Comparison of ENCODE assay signal across 1 cellular context in the genomic region with DNA sequence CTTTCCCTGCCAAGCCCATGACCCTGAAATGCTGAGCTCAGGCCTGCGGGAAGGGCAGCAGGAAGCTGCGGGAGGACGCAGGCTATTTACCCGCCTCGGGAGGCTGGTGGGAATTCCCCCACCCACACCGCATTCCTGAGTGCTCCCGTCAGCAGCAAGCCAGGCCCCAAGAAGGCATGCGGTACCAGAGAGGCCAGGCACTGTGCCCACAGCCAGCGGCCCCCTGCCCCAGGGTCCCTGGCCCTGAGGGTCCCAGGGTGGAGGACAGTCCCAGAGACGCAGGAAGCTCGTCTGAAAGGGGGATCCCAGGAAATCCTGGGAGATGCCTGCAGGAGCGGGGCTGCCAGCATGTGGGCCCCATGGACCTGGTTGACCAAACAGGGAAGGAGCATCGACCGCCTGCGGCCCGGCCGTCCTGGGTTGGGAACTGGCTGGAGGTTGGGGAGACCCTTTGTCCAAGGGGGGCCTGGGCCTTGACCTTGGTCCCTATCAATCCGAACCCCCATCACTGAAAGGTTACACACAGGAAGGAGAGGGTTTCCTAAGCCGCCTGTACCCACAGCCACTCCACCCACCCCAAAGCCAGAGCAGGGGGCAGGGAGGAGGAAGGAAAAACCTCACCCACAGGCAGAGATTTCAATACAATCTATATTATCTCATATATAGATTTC.
A peak's percentile ranks its signal among the peaks of the same experiment; 100 is the strongest.
TF ChIP-seq lines count a peak whose summit lies in the region.

No MANE protein-coding gene starts in this region.

TF ChIP-seq in HepG2, 621 proteins besides CTCF, POLR2A, EP300 and RAD21 (continued from another document and continues in another):
- TF ChIP-seq, protein P1, sequence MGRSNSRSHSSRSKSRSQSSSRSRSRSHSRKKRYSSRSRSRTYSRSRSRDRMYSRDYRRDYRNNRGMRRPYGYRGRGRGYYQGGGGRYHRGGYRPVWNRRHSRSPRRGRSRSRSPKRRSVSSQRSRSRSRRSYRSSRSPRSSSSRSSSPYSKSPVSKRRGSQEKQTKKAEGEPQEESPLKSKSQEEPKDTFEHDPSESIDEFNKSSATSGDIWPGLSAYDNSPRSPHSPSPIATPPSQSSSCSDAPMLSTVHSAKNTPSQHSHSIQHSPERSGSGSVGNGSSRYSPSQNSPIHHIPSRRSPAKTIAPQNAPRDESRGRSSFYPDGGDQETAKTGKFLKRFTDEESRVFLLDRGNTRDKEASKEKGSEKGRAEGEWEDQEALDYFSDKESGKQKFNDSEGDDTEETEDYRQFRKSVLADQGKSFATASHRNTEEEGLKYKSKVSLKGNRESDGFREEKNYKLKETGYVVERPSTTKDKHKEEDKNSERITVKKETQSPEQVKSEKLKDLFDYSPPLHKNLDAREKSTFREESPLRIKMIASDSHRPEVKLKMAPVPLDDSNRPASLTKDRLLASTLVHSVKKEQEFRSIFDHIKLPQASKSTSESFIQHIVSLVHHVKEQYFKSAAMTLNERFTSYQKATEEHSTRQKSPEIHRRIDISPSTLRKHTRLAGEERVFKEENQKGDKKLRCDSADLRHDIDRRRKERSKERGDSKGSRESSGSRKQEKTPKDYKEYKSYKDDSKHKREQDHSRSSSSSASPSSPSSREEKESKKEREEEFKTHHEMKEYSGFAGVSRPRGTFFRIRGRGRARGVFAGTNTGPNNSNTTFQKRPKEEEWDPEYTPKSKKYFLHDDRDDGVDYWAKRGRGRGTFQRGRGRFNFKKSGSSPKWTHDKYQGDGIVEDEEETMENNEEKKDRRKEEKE (IDR thresholded peaks at IDR 0.05): no peak
- TF ChIP-seq ATM (IDR thresholded peaks at IDR 0.05; ENCODE audit: borderline replicate concordance) (no peak), ZNF251 (CRISPR knock-in tag; IDR thresholded peaks at IDR 0.05) (no peak), ZFYVE20 (CRISPR knock-in tag; IDR thresholded peaks at IDR 0.05; ENCODE audit: borderline replicate concordance, low read depth) (no peak), PBX3 (CRISPR knock-in tag; IDR thresholded peaks at IDR 0.05; ENCODE audit: borderline replicate concordance) (no peak), GLI4 (CRISPR knock-in tag; IDR thresholded peaks at IDR 0.05; ENCODE audit: borderline replicate concordance) (no peak), SATB2 (CRISPR knock-in tag; IDR thresholded peaks at IDR 0.05) (no peak), ZNF629 (CRISPR knock-in tag; conservative IDR thresholded peaks at IDR 0.05) (no peak), THAP9 (CRISPR knock-in tag; IDR thresholded peaks at IDR 0.05; ENCODE audit: borderline replicate concordance) (peak; percentile 47; the same call in 1 of the 2 replicates), ZHX2 (IDR thresholded peaks at IDR 0.05; ENCODE audit: low read depth) (no peak), ZHX2 (CRISPR knock-in tag; IDR thresholded peaks at IDR 0.05; ENCODE audit: borderline replicate concordance) (no peak), ZNF782 (CRISPR knock-in tag; IDR thresholded peaks at IDR 0.05; ENCODE audit: borderline replicate concordance) (no peak), ZNF160 (CRISPR knock-in tag; IDR thresholded peaks at IDR 0.05) (no peak), ZFAT (CRISPR knock-in tag; conservative IDR thresholded peaks at IDR 0.05) (no peak), PHF8 (CRISPR knock-in tag; IDR thresholded peaks at IDR 0.05) (peak; percentile 30; the same call in 1 of the 2 replicates), FOSL1 (CRISPR knock-in tag; IDR thresholded peaks at IDR 0.05; ENCODE audit: borderline replicate concordance) (0 out of 2 replicates have a peak, but pooled peaks have one; percentile 20), ZNF670 (CRISPR knock-in tag; IDR thresholded peaks at IDR 0.05; ENCODE audit: borderline replicate concordance) (peak; percentile 87; the same call in 1 of the 2 replicates), ZNF547 (CRISPR knock-in tag; IDR thresholded peaks at IDR 0.05) (no peak; the same call in 1 of the 2 replicates), SMARCE1 (IDR thresholded peaks at IDR 0.05; ENCODE audit: borderline replicate concordance) (no peak), ONECUT2 (CRISPR knock-in tag; IDR thresholded peaks at IDR 0.05) (no peak), ZFP1 (CRISPR knock-in tag; IDR thresholded peaks at IDR 0.05) (no peak), ZNF709 (CRISPR knock-in tag; IDR thresholded peaks at IDR 0.05) (no peak), ELF1 (CRISPR knock-in tag; IDR thresholded peaks at IDR 0.05) (peak; percentile 67), ZNF496 (CRISPR knock-in tag; IDR thresholded peaks at IDR 0.05; ENCODE audit: insufficient replicate concordance) (no peak), CAMTA2 (CRISPR knock-in tag; IDR thresholded peaks at IDR 0.05; ENCODE audit: borderline replicate concordance) (no peak), AFF4 (CRISPR knock-in tag; IDR thresholded peaks at IDR 0.05) (no peak)
- TF ChIP-seq, protein P2, sequence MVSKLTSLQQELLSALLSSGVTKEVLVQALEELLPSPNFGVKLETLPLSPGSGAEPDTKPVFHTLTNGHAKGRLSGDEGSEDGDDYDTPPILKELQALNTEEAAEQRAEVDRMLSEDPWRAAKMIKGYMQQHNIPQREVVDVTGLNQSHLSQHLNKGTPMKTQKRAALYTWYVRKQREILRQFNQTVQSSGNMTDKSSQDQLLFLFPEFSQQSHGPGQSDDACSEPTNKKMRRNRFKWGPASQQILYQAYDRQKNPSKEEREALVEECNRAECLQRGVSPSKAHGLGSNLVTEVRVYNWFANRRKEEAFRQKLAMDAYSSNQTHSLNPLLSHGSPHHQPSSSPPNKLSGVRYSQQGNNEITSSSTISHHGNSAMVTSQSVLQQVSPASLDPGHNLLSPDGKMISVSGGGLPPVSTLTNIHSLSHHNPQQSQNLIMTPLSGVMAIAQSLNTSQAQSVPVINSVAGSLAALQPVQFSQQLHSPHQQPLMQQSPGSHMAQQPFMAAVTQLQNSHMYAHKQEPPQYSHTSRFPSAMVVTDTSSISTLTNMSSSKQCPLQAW (CRISPR knock-in tag; IDR thresholded peaks at IDR 0.05): peak; percentile 60; the same call in 1 of the 2 replicates
- TF ChIP-seq, protein P3, sequence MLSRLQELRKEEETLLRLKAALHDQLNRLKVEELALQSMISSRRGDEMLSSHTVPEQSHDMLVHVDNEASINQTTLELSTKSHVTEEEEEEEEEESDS (CRISPR knock-in tag; IDR thresholded peaks at IDR 0.05; ENCODE audit: borderline replicate concordance): no peak
- TF ChIP-seq, protein P4, sequence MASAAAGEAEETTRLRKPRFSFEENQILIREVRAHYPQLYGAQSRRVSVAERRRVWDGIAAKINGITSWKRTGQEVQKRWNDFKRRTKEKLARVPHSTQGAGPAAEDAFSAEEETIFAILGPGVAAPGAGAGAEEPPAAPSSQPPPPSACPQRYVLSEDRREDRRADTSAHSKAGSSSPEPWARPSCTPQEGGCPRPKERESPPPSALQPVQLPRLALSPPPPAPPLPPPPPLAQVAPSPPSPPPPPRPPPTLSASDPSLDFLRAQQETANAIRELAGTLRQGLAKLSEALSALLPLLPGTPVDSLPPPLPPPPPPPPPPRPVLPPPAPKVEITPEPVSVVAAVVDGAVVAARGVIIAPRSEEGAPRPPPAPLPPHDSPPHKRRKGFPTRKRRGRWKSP (CRISPR knock-in tag; IDR thresholded peaks at IDR 0.05): no peak; the same call in 1 of the 2 replicates
- TF ChIP-seq, protein P5, sequence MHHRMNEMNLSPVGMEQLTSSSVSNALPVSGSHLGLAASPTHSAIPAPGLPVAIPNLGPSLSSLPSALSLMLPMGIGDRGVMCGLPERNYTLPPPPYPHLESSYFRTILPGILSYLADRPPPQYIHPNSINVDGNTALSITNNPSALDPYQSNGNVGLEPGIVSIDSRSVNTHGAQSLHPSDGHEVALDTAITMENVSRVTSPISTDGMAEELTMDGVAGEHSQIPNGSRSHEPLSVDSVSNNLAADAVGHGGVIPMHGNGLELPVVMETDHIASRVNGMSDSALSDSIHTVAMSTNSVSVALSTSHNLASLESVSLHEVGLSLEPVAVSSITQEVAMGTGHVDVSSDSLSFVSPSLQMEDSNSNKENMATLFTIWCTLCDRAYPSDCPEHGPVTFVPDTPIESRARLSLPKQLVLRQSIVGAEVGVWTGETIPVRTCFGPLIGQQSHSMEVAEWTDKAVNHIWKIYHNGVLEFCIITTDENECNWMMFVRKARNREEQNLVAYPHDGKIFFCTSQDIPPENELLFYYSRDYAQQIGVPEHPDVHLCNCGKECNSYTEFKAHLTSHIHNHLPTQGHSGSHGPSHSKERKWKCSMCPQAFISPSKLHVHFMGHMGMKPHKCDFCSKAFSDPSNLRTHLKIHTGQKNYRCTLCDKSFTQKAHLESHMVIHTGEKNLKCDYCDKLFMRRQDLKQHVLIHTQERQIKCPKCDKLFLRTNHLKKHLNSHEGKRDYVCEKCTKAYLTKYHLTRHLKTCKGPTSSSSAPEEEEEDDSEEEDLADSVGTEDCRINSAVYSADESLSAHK (CRISPR knock-in tag; IDR thresholded peaks at IDR 0.05; ENCODE audit: borderline replicate concordance): no peak
